ENCODE assay signal across 9 cellular contexts in the genomic region with DNA sequence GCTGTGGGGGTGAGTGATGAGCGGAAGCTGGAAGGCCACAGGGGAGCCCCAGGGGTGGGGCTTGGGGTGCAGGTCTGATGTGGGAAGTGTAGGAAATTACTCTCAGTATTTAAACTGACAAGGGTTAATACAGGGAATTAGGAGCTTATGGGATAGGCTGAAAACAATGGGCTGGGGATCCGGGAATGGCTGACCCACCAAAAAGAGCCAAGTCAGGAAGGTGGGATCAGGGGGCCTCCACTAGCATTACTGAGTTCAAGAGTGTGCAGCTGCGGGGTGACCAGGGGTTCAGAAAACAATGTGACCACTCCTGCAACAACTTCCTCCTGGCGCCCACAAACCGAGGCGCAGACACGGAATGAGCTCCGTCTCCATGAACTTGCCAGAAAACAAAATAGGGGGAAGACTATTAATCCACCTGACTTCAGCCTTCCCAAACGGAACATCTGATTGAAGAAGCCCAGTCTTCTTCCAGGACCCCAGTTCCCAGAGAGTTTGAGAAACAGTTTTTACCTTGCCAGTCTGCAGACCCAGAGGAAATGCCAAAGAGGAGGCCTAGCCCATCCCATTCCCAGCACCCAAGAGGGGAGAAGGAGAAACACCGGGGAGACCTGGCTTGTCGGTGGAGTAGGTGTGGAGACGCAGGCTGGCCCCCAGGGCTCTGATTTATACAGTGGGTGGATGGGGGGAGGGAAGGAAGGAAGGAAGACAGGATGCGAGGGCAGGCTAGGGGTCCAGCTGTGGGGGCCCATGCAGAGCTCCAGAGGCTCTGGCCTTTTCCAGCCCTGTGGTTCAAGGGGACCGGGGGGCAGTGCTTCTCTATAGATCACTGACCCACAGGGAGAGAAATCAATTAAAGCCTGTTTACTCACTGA.
DNase-seq lines count a peak whose midpoint lies in the region; ATAC-seq and TF ChIP-seq lines count a peak whose summit lies in the region.
"Had no signal": no experiment of that assay in that cellular context is flagged by ENCODE, and none has a peak within 500 bp of the region (broad histone marks: within the 10 kb centered on the region; RNA-seq: fewer than 3 reads in every experiment).

No MANE protein-coding gene starts in this region.

- no peak for TF ChIP-seq CTCF in OCI-LY3 (IDR thresholded peaks at IDR 0.05; ENCODE audit: low read depth, low read length)

- H3K27me3 Mint-ChIP-seq in stimulated activated naive CD8-positive, alpha-beta T cell treated with anti-CD3 and anti-CD28 coated beads, Interleukin-15, amount 100 ng/mL, for 72 hours: no peaks in the 10 kb centered on the region
- H3K27me3 Mint-ChIP-seq: memory B cell had no signal

- no peak overlapping the region for H3K4me3 Mint-ChIP-seq in stimulated activated naive CD8-positive, alpha-beta T cell treated with anti-CD3 and anti-CD28 coated beads, Interleukin-15, amount 100 ng/mL, for 72 hours

- H3K4me3 ChIP-seq in OCI-LY3 (ENCODE audit: low read length): peak overlapping the region; percentile 85
- H3K4me3 ChIP-seq in iPS-20b (ENCODE audit: low read length): peak overlapping the region; percentile 67

- peak overlapping the region; percentile 63 for H3K9ac ChIP-seq in OCI-LY3 (ENCODE audit: low read length)
- H3K9ac ChIP-seq in iPS-20b (ENCODE audit: low read depth, low read length): peak overlapping the region; percentile 87; the same call in 1 of the 2 replicates

- peaks cover 6% of the 10 kb centered on the region; the same call in 1 of the 2 replicates for H3K79me2 ChIP-seq in OCI-LY3 (ENCODE audit: low read length)

- H2AFZ ChIP-seq in OCI-LY3 (ENCODE audit: low read depth, low read length): peak overlapping the region; percentile 93

- H3K4me2 ChIP-seq in OCI-LY3 (ENCODE audit: low read length): peak overlapping the region; percentile 92

- no peaks in the 10 kb centered on the region for H4K20me1 ChIP-seq in OCI-LY3 (ENCODE audit: insufficient read depth, low read length)

- ATAC-seq in stimulated activated naive CD8-positive, alpha-beta T cell treated with anti-CD3 and anti-CD28 coated beads, Interleukin-15, Interleukin-2, amounts not matched to agents 100 U/mL and 50 U/mL, for 24 hours: peak; percentile 12
- ATAC-seq in stimulated activated naive CD8-positive, alpha-beta T cell treated with anti-CD3 and anti-CD28 coated beads, Interleukin-15, amount 100 ng/mL, for 72 hours: no peak
- ATAC-seq in HG03565 (IDR thresholded peaks at IDR 0.05; ENCODE audit: unreplicated experiment): no peak

- H3K36me3 ChIP-seq in OCI-LY3 (replicated peaks; ENCODE audit: low read depth, low read length) (no peaks in the 10 kb centered on the region), iPS-20b (ENCODE audit: insufficient read depth, low read depth, low read length) (no peaks in the 10 kb centered on the region)

- H3K9me3 Mint-ChIP-seq in stimulated activated naive CD8-positive, alpha-beta T cell treated with anti-CD3 and anti-CD28 coated beads, Interleukin-15, amount 100 ng/mL, for 72 hours: no peaks in the 10 kb centered on the region
- H3K9me3 Mint-ChIP-seq: memory B cell had no signal

- H3K4me1 Mint-ChIP-seq in stimulated activated naive CD8-positive, alpha-beta T cell treated with anti-CD3 and anti-CD28 coated beads, Interleukin-15, amount 100 ng/mL, for 72 hours: peaks cover 11% of the 10 kb centered on the region

- H3K27ac ChIP-seq in OCI-LY3 (ENCODE audit: low read length) (no peak overlapping the region), iPS-20b (ENCODE audit: low read length) (peak overlapping the region; percentile 96)

- peak overlapping the region in 1 of 2 donors; percentile 89 for H3K27ac Mint-ChIP-seq in stimulated activated naive CD8-positive, alpha-beta T cell treated with anti-CD3 and anti-CD28 coated beads, Interleukin-15, amount 100 ng/mL, for 72 hours

- H3K4me1 ChIP-seq in OCI-LY3 (ENCODE audit: low read length) (peaks cover 12% of the 10 kb centered on the region), iPS-20b (ENCODE audit: insufficient read depth, low read length) (peaks cover 21% of the 10 kb centered on the region)

- H3K9me3 ChIP-seq in OCI-LY3 (ENCODE audit: insufficient read depth, low read length): no peaks in the 10 kb centered on the region
- no peaks in the 10 kb centered on the region for H3K9me3 ChIP-seq in iPS-20b (ENCODE audit: insufficient read depth, low read depth, low read length)

- H3K27me3 ChIP-seq in OCI-LY3 (ENCODE audit: low read depth, low read length): no peaks in the 10 kb centered on the region
- no peaks in the 10 kb centered on the region for H3K27me3 ChIP-seq in iPS-20b (ENCODE audit: insufficient read depth, low read length)

- DNase-seq in stimulated activated naive CD8-positive, alpha-beta T cell treated with anti-CD3 and anti-CD28 coated beads, Interleukin-15, Interleukin-2, amounts not matched to agents 100 U/mL and 50 U/mL, for 24 hours: no peak
- no peak for DNase-seq in stimulated activated naive CD8-positive, alpha-beta T cell treated with anti-CD3 and anti-CD28 coated beads, Interleukin-15, amount 100 ng/mL, for 72 hours
- DNase-seq in NCI-H446 (lab: John Stamatoyannopoulos, UW) (no peak), hepatic stellate cell (ENCODE audit: low spot score) (no peak)
- DNase-seq in stimulated activated naive CD4-positive, alpha-beta T cell (lab: John Stamatoyannopoulos, UW): no peak
